ENCODE assay signal across 11 cellular contexts in genomic region chr2:172007372-172007771, GRCh38.
"Had no signal": no experiment of that assay in that cellular context is flagged by ENCODE, and none has a peak within 500 bp of the region (broad histone marks: within the 10 kb centered on the region; RNA-seq: fewer than 3 reads in every experiment).

No MANE protein-coding gene starts in this region.

- H3K4me2 ChIP-seq: GM23338 had no signal

- H3K4me3 Mint-ChIP-seq: GM23338, H9, HFFc6 had no signal

- H3K27ac Mint-ChIP-seq: GM23338, H9, HFFc6 had no signal

- ATAC-seq: GM23338, HCT116 had no signal

- H3K4me3 ChIP-seq: GM23248, GM23338, HAP-1 had no signal

- H3K9me3 ChIP-seq: HAP-1 had no signal

- H3K9ac ChIP-seq: GM23248 had no signal

- H3K27ac ChIP-seq: GM23248 had no signal

- H3K9me3 Mint-ChIP-seq: GM23338, H9, HFFc6 had no signal

- FAIRE-seq: H1, H54 had no signal

- DNase-seq: GM23248, GOT3, H7, H9, HCEC 1CT, HFFc6 had no signal

- H2AFZ ChIP-seq: GM23248, GM23338 had no signal
